Comparison of ENCODE assay signal across 1 cellular context in genomic region chr16:81486555-81487061, GRCh38.
TF ChIP-seq lines count a peak whose summit lies in the region.

No MANE protein-coding gene starts in this region.

TF ChIP-seq in HepG2, 621 proteins besides CTCF, POLR2A, EP300 and RAD21 (continued from another document):
- no peak for TF ChIP-seq ZNF687 (CRISPR knock-in tag; IDR thresholded peaks at IDR 0.05)
